ENCODE assay signal across 38 cellular contexts in genomic region chr11:11129118-11129517, GRCh38.
"Had no signal": no experiment of that assay in that cellular context is flagged by ENCODE, and none has a peak within 500 bp of the region (broad histone marks: within the 10 kb centered on the region; RNA-seq: fewer than 3 reads in every experiment).

No MANE protein-coding gene starts in this region.

- H3K36me3 ChIP-seq: adrenal gland, ascending aorta, brain microvascular endothelial cell, breast epithelium, cardiac muscle cell had no signal

- H3K9me3 Mint-ChIP-seq: activated naive CD4-positive, alpha-beta T cell treated with anti-CD3 and anti-CD28 coated beads, Interleukin-2, amount 10 ng/mL, durations not matched to agents 7 days and 5 days; activated naive CD8-positive, alpha-beta T cell treated with anti-CD3 and anti-CD28 coated beads for 36 hours; activated T-helper 1 cell treated with anti-CD3 and anti-CD28 coated beads, Interleukin-12 subunit alpha, Interleukin-12 subunit beta, Interleukin-2, Interleukin-4 antibody, amounts not matched to agents 30 ng/mL and 10 ng/mL and 1 ng/mL, durations not matched to agents 14 hours and 24 hours and 36 hours; activated T-helper 17 cell treated with anti-CD3 and anti-CD28 coated beads, Interleukin-2, amount 50 U/mL, for 72 hours; activated T-helper 2 cell treated with anti-CD3 and anti-CD28 coated beads, Interferon-gamma antibody, Interleukin-2, Interleukin-4, amounts not matched to agents 10 μg/mL and 5 μg/mL and 100 μg/mL, durations not matched to agents 14 hours and 24 hours and 36 hours had no signal

- H3K27ac ChIP-seq: adrenal gland, ascending aorta, body of pancreas, brain microvascular endothelial cell, breast epithelium, cardiac muscle cell had no signal

- H3K4me3 Mint-ChIP-seq: activated naive CD4-positive, alpha-beta T cell treated with anti-CD3 and anti-CD28 coated beads for 36 hours; activated naive CD4-positive, alpha-beta T cell treated with anti-CD3 and anti-CD28 coated beads, Interleukin-2, amount 10 ng/mL, durations not matched to agents 7 days and 5 days; activated naive CD4-positive, alpha-beta T cell treated with anti-CD3 and anti-CD28 coated beads, Interleukin-2, amount 50 U/mL, for 24 hours; activated naive CD8-positive, alpha-beta T cell; activated naive CD8-positive, alpha-beta T cell treated with anti-CD3 and anti-CD28 coated beads for 36 hours; activated naive CD8-positive, alpha-beta T cell treated with anti-CD3 and anti-CD28 coated beads, Interleukin-2, amount 10 ng/mL, durations not matched to agents 7 days and 5 days; activated naive CD8-positive, alpha-beta T cell treated with anti-CD3 and anti-CD28 coated beads, Interleukin-2, amount 50 U/mL, for 24 hours; activated T-cell treated with anti-CD3 and anti-CD28 coated beads, Interleukin-2, amount 50 U/mL, for 4 hours; activated T-cell treated with anti-CD3 and anti-CD28 coated beads, Interleukin-2, amount 50 U/mL, for 72 hours; activated T-helper 1 cell treated with anti-CD3 and anti-CD28 coated beads, Interleukin-12 subunit alpha, Interleukin-12 subunit beta, Interleukin-2, Interleukin-4 antibody, amounts not matched to agents 30 ng/mL and 10 ng/mL and 1 ng/mL, durations not matched to agents 14 hours and 24 hours and 36 hours; activated T-helper 17 cell treated with anti-CD3 and anti-CD28 coated beads, Interleukin-2, amount 50 U/mL, for 72 hours; brain; central memory CD8-positive, alpha-beta T cell had no signal

- H3K4me1 ChIP-seq: adrenal gland, ascending aorta, body of pancreas, breast epithelium had no signal

- H3K36me3 Mint-ChIP-seq: activated naive CD4-positive, alpha-beta T cell treated with anti-CD3 and anti-CD28 coated beads, Interleukin-2, amount 10 ng/mL, durations not matched to agents 7 days and 5 days; activated naive CD4-positive, alpha-beta T cell treated with anti-CD3 and anti-CD28 coated beads, Interleukin-2, amount 50 U/mL, for 72 hours; brain had no signal

- ATAC-seq: activated naive CD4-positive, alpha-beta T cell treated with anti-CD3 and anti-CD28 coated beads, Interleukin-2, amount 50 U/mL, for 72 hours; activated naive CD8-positive, alpha-beta T cell treated with anti-CD3 and anti-CD28 coated beads, Interleukin-2, amount 50 U/mL, for 24 hours; activated T-cell treated with anti-CD3 and anti-CD28 coated beads, Interleukin-2, amount 50 U/mL, for 4 hours; activated T-cell treated with anti-CD3 and anti-CD28 coated beads, Interleukin-2, amount 50 U/mL, for 72 hours; activated T-helper 17 cell treated with anti-CD3 and anti-CD28 coated beads, Interleukin-2, amount 50 U/mL, for 72 hours; body of pancreas had no signal

- H3K27me3 Mint-ChIP-seq: activated naive CD4-positive, alpha-beta T cell treated with anti-CD3 and anti-CD28 coated beads, Interleukin-2, amount 10 ng/mL, durations not matched to agents 7 days and 5 days; activated naive CD4-positive, alpha-beta T cell treated with anti-CD3 and anti-CD28 coated beads, Interleukin-2, amount 50 U/mL, for 24 hours had no signal

- DNase-seq: activated effector memory CD4-positive, alpha-beta T cell treated with anti-CD3 and anti-CD28 coated beads, Interleukin-2, amount 50 U/mL, for 16 hours; activated effector memory CD4-positive, alpha-beta T cell treated with Interleukin-2 at 50 U/mL for 16 hours; activated gamma-delta T cell; activated gamma-delta T cell treated with Interleukin-2 at 50 U/mL for 16 hours; activated naive CD4-positive, alpha-beta T cell; activated naive CD4-positive, alpha-beta T cell treated with anti-CD3 and anti-CD28 coated beads for 36 hours; activated naive CD4-positive, alpha-beta T cell treated with anti-CD3 and anti-CD28 coated beads, Interleukin-2, amount 10 ng/mL, durations not matched to agents 7 days and 5 days; activated naive CD4-positive, alpha-beta T cell treated with anti-CD3 and anti-CD28 coated beads, Interleukin-2, amount 50 U/mL, for 16 hours; activated naive CD4-positive, alpha-beta T cell treated with Interleukin-2 at 50 U/mL for 16 hours; activated naive CD8-positive, alpha-beta T cell treated with anti-CD3 and anti-CD28 coated beads for 36 hours; activated naive CD8-positive, alpha-beta T cell treated with anti-CD3 and anti-CD28 coated beads, Interleukin-2, amount 10 ng/mL, durations not matched to agents 7 days and 5 days; activated naive CD8-positive, alpha-beta T cell treated with anti-CD3 and anti-CD28 coated beads, Interleukin-2, amount 50 U/mL, for 24 hours; activated T-cell treated with anti-CD3 and anti-CD28 coated beads, Interleukin-2, amount 50 U/mL, for 4 hours; activated T-cell treated with anti-CD3 and anti-CD28 coated beads, Interleukin-2, amount 50 U/mL, for 48 hours; activated T-cell treated with anti-CD3 and anti-CD28 coated beads, Interleukin-2, amount 50 U/mL, for 72 hours; adrenal gland; amniotic stem cell; amygdala; anterior cingulate cortex; aorta; body of pancreas; brain microvascular endothelial cell; caudate nucleus; central memory CD4-positive, alpha-beta T cell; cerebellar nuclear complex had no signal

- H3K9me3 ChIP-seq: adrenal gland, ascending aorta, body of pancreas, breast epithelium had no signal

- H3K4me1 Mint-ChIP-seq: activated naive CD4-positive, alpha-beta T cell treated with anti-CD3 and anti-CD28 coated beads, Interleukin-2, amount 10 ng/mL, durations not matched to agents 7 days and 5 days; activated naive CD4-positive, alpha-beta T cell treated with anti-CD3 and anti-CD28 coated beads, Interleukin-2, amount 50 U/mL, for 24 hours; activated naive CD8-positive, alpha-beta T cell treated with anti-CD3 and anti-CD28 coated beads for 36 hours; activated naive CD8-positive, alpha-beta T cell treated with anti-CD3 and anti-CD28 coated beads, Interleukin-2, amount 10 ng/mL, durations not matched to agents 7 days and 5 days; activated naive CD8-positive, alpha-beta T cell treated with anti-CD3 and anti-CD28 coated beads, Interleukin-2, amount 50 U/mL, for 24 hours; activated T-helper 17 cell treated with anti-CD3 and anti-CD28 coated beads, Interleukin-2, amount 50 U/mL, for 72 hours; brain; central memory CD8-positive, alpha-beta T cell had no signal

- H3K27me3 ChIP-seq: ascending aorta, body of pancreas, breast epithelium, cardiac muscle cell had no signal

- FAIRE-seq: astrocyte, bronchial epithelial cell had no signal

- H3K27ac Mint-ChIP-seq: activated naive CD4-positive, alpha-beta T cell treated with anti-CD3 and anti-CD28 coated beads for 36 hours; activated naive CD4-positive, alpha-beta T cell treated with anti-CD3 and anti-CD28 coated beads, Interleukin-2, amount 10 ng/mL, durations not matched to agents 7 days and 5 days; activated naive CD4-positive, alpha-beta T cell treated with anti-CD3 and anti-CD28 coated beads, Interleukin-2, amount 50 U/mL, for 24 hours; activated naive CD4-positive, alpha-beta T cell treated with anti-CD3 and anti-CD28 coated beads, Interleukin-2, amount 50 U/mL, for 72 hours; activated naive CD8-positive, alpha-beta T cell; activated naive CD8-positive, alpha-beta T cell treated with anti-CD3 and anti-CD28 coated beads for 36 hours; activated naive CD8-positive, alpha-beta T cell treated with anti-CD3 and anti-CD28 coated beads, Interleukin-2, amount 10 ng/mL, durations not matched to agents 7 days and 5 days; activated naive CD8-positive, alpha-beta T cell treated with anti-CD3 and anti-CD28 coated beads, Interleukin-2, amount 50 U/mL, for 24 hours; activated T-cell treated with anti-CD3 and anti-CD28 coated beads, Interleukin-2, amount 50 U/mL, for 72 hours; activated T-helper 1 cell treated with anti-CD3 and anti-CD28 coated beads, Interleukin-12 subunit alpha, Interleukin-12 subunit beta, Interleukin-2, Interleukin-4 antibody, amounts not matched to agents 30 ng/mL and 10 ng/mL and 1 ng/mL, durations not matched to agents 14 hours and 24 hours and 36 hours; activated T-helper 17 cell treated with anti-CD3 and anti-CD28 coated beads, Interleukin-2, amount 50 U/mL, for 72 hours; activated T-helper 2 cell treated with anti-CD3 and anti-CD28 coated beads, Interferon-gamma antibody, Interleukin-2, Interleukin-4, amounts not matched to agents 10 μg/mL and 5 μg/mL and 100 μg/mL, durations not matched to agents 14 hours and 24 hours and 36 hours; brain had no signal

- H3K4me3 ChIP-seq: adrenal gland, ascending aorta, body of pancreas, breast epithelium, cardiac muscle cell had no signal
